Comparison of ENCODE assay signal across 21 cellular contexts in genomic region chr15:61634837-61635236, GRCh38.
"Had no signal": no experiment of that assay in that cellular context is flagged by ENCODE, and none has a peak within 500 bp of the region (broad histone marks: within the 10 kb centered on the region; RNA-seq: fewer than 3 reads in every experiment).

No MANE protein-coding gene starts in this region.

- H3K4me1 Mint-ChIP-seq: memory B cell; mesothelial cell of epicardium; natural killer cell; neural crest cell; stimulated activated naive B cell treated with anti-CD40 and anti-IgM and Interleukin-4, amounts not matched to agents 10 μg/mL and 1 μg/mL and 100 μg/mL, for 72 hours; stimulated activated naive CD8-positive, alpha-beta T cell treated with anti-CD3 and anti-CD28 coated beads, Interleukin-15, amount 100 ng/mL, for 72 hours had no signal

- H3K27me3 ChIP-seq: ovary, right atrium auricular region, sigmoid colon, transverse colon had no signal

- H3K9me3 Mint-ChIP-seq: memory B cell; mesothelial cell of epicardium; neural crest cell; stimulated activated naive B cell treated with anti-CD40 and anti-IgM and Interleukin-4, amounts not matched to agents 10 μg/mL and 1 μg/mL and 100 μg/mL, for 72 hours; stimulated activated naive CD8-positive, alpha-beta T cell treated with anti-CD3 and anti-CD28 coated beads, Interleukin-15, amount 100 ng/mL, for 72 hours had no signal

- H3K4me1 ChIP-seq: heart right ventricle, right atrium auricular region, sigmoid colon, transverse colon had no signal

- H3K27ac Mint-ChIP-seq: memory B cell; mesothelial cell of epicardium; natural killer cell; stimulated activated naive B cell treated with anti-CD40 and anti-IgM and Interleukin-4, amounts not matched to agents 10 μg/mL and 1 μg/mL and 100 μg/mL, for 72 hours; stimulated activated naive CD8-positive, alpha-beta T cell treated with anti-CD3 and anti-CD28 coated beads, Interleukin-15, amount 100 ng/mL, for 72 hours had no signal

- H3K36me3 ChIP-seq: heart right ventricle, ovary, right atrium auricular region, sigmoid colon, thoracic aorta, transverse colon had no signal

- H3K36me3 Mint-ChIP-seq: memory B cell; mesothelial cell of epicardium; natural killer cell; stimulated activated naive B cell treated with anti-CD40 and anti-IgM and Interleukin-4, amounts not matched to agents 10 μg/mL and 1 μg/mL and 100 μg/mL, for 72 hours had no signal

- H3K4me3 ChIP-seq: heart right ventricle, ovary, right atrium auricular region, sigmoid colon, skin epidermis, thoracic aorta, transverse colon had no signal

- H3K4me3 Mint-ChIP-seq: memory B cell; mesothelial cell of epicardium; natural killer cell; neural crest cell; stimulated activated naive B cell treated with anti-CD40 and anti-IgM and Interleukin-4, amounts not matched to agents 10 μg/mL and 1 μg/mL and 100 μg/mL, for 72 hours; stimulated activated naive CD8-positive, alpha-beta T cell treated with anti-CD3 and anti-CD28 coated beads, Interleukin-15, amount 100 ng/mL, for 72 hours had no signal

- H3K9me3 ChIP-seq: ovary, right atrium auricular region, sigmoid colon, thoracic aorta, transverse colon had no signal

- H3K27ac ChIP-seq: heart right ventricle, ovary, right atrium auricular region, sigmoid colon, skin epidermis, thoracic aorta, transverse colon had no signal

- DNase-seq: effector memory CD4-positive, alpha-beta T cell; heart right ventricle; kidney glomerular epithelial cell; natural killer cell; ovary; sigmoid colon; stimulated activated CD4-positive, alpha-beta T cell treated with anti-CD3 and anti-CD28 coated beads, Interleukin-2, amount 100 ng/mL, for 24 hours; stimulated activated CD4-positive, alpha-beta T cell treated with anti-CD3 and anti-CD28 coated beads, Interleukin-4, amount 100 ng/mL, for 4 hours; stimulated activated naive B cell treated with anti-CD40 and anti-IgM and Interleukin-4, amounts not matched to agents 10 μg/mL and 1 μg/mL and 100 μg/mL, for 72 hours; stimulated activated naive CD8-positive, alpha-beta T cell treated with anti-CD3 and anti-CD28 coated beads, Interleukin-15, amount 100 ng/mL, for 72 hours; transverse colon had no signal

- ATAC-seq: esophagus mucosa; heart right ventricle; natural killer cell; stimulated activated naive B cell treated with anti-CD40 and anti-IgM and Interleukin-4, amounts not matched to agents 10 μg/mL and 1 μg/mL and 100 μg/mL, for 72 hours; stimulated activated naive CD8-positive, alpha-beta T cell treated with anti-CD3 and anti-CD28 coated beads, Interleukin-15, amount 100 ng/mL, for 72 hours had no signal

- FAIRE-seq: endometrium, frontal cortex, islet of Langerhans had no signal
